9 cellular contexts compared by ENCODE assay signal in the genomic region with DNA sequence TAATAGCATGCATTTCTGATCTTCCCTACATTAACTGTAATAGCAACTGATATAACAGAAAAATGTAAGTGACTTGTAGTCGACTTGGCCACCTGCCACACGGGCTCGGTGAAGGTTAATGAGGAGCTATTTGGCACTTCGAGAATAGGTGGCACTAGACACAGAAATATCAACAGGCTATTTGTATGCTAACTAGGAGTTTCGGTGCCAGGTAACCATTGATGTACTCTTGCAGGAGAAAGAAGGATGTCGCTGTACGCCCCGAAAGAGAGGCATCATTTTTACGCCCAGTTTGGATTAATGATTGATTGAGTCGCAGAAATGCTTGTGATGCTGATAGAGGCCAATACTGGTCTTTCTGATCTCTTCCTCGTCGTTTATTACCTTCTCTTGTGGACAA. TPM values are rescaled to one million over a fixed set of nuclear protein-coding genes. Genes with fewer than 3 reads are reported as not detected.
DNase-seq lines count a peak whose midpoint lies in the region; ATAC-seq and TF ChIP-seq lines count a peak whose summit lies in the region.
"Had no signal": no experiment of that assay in that cellular context is flagged by ENCODE, and none has a peak within 500 bp of the region (broad histone marks: within the 10 kb centered on the region; RNA-seq: fewer than 3 reads in every experiment).

No MANE protein-coding gene starts in this region.

- H3K9me3 ChIP-seq in mucosa of descending colon (no peaks in the 10 kb centered on the region), upper lobe of right lung (no peaks in the 10 kb centered on the region)
- no peaks in the 10 kb centered on the region for H3K9me3 ChIP-seq in effector memory CD4-positive, alpha-beta T cell (ENCODE audit: control insufficient read depth, low read length)
- H3K9me3 ChIP-seq: neutrophil had no signal

- CTCF ChIA-PET in activated CD4-positive, alpha-beta memory T cell treated with anti-CD3 and anti-CD28 coated beads, Interleukin-2, amount 10 ng/mL, durations not matched to agents 7 days and 5 days (lab: Charles Lee): no interaction called here

- H3K4me3 Mint-ChIP-seq in activated naive CD4-positive, alpha-beta T cell treated with anti-CD3 and anti-CD28 coated beads, Interleukin-2, amount 50 U/mL, for 24 hours: peak overlapping the region; percentile 62
- peak overlapping the region; percentile 63 for H3K4me3 Mint-ChIP-seq in activated CD4-positive, alpha-beta memory T cell treated with anti-CD3 and anti-CD28 coated beads, Interleukin-2, amount 10 ng/mL, durations not matched to agents 7 days and 5 days

- no peak for DNase-seq in activated naive CD4-positive, alpha-beta T cell (lab: John Stamatoyannopoulos, UW)
- DNase-seq in activated CD4-positive, alpha-beta memory T cell treated with anti-CD3 and anti-CD28 coated beads, Interleukin-2, amount 10 ng/mL, durations not matched to agents 7 days and 5 days: no peak
- DNase-seq in mucosa of descending colon (peak; percentile 48 to 69 (median 64)), upper lobe of right lung (no peak)
- DNase-seq in effector memory CD4-positive, alpha-beta T cell: no peak

- H3K4me3 ChIP-seq in mucosa of descending colon (no peak overlapping the region), upper lobe of right lung (peak overlapping the region; percentile 33)
- no peak overlapping the region for H3K4me3 ChIP-seq in effector memory CD4-positive, alpha-beta T cell (ENCODE audit: insufficient read depth, low read depth, low read length, poor library complexity, severe bottlenecking)

- H3K4me1 Mint-ChIP-seq in activated naive CD4-positive, alpha-beta T cell treated with anti-CD3 and anti-CD28 coated beads, Interleukin-2, amount 50 U/mL, for 24 hours: peaks cover 55% of the 10 kb centered on the region
- H3K4me1 Mint-ChIP-seq in activated CD4-positive, alpha-beta memory T cell treated with anti-CD3 and anti-CD28 coated beads, Interleukin-2, amount 10 ng/mL, durations not matched to agents 7 days and 5 days: peaks cover 54% of the 10 kb centered on the region

- H3K36me3 Mint-ChIP-seq in activated naive CD4-positive, alpha-beta T cell treated with anti-CD3 and anti-CD28 coated beads, Interleukin-2, amount 50 U/mL, for 24 hours: no peaks in the 10 kb centered on the region
- peaks cover 24% of the 10 kb centered on the region for H3K36me3 Mint-ChIP-seq in activated CD4-positive, alpha-beta memory T cell treated with anti-CD3 and anti-CD28 coated beads, Interleukin-2, amount 10 ng/mL, durations not matched to agents 7 days and 5 days (ENCODE audit: low read depth)

- peaks cover 100% of the 10 kb centered on the region for H3K27me3 ChIP-seq in upper lobe of right lung
- peaks cover 78% of the 10 kb centered on the region for H3K27me3 ChIP-seq in effector memory CD4-positive, alpha-beta T cell (replicated peaks; ENCODE audit: control insufficient read depth, insufficient read depth, low read length, poor library complexity, severe bottlenecking)

- ATAC-seq in mucosa of descending colon (peak; percentile 2), upper lobe of right lung (no peak), HG03097 (IDR thresholded peaks at IDR 0.05; ENCODE audit: low FRiP score, unreplicated experiment) (no peak), GM19328 (IDR thresholded peaks at IDR 0.05; ENCODE audit: unreplicated experiment) (no peak)

- no peak overlapping the region for H3K27ac ChIP-seq in upper lobe of right lung
- no peak overlapping the region for H3K27ac ChIP-seq in effector memory CD4-positive, alpha-beta T cell (ENCODE audit: insufficient read depth, low read length, poor library complexity, severe bottlenecking)
- H3K27ac ChIP-seq: neutrophil had no signal

- H3K4me1 ChIP-seq in mucosa of descending colon (ENCODE audit: low read depth): peaks cover 42% of the 10 kb centered on the region
- peaks cover 40% of the 10 kb centered on the region for H3K4me1 ChIP-seq in upper lobe of right lung
- H3K4me1 ChIP-seq in effector memory CD4-positive, alpha-beta T cell (ENCODE audit: control insufficient read depth, insufficient read depth, low read length, poor library complexity, severe bottlenecking): peaks cover 18% of the 10 kb centered on the region

- H3K27me3 Mint-ChIP-seq in activated naive CD4-positive, alpha-beta T cell treated with anti-CD3 and anti-CD28 coated beads, Interleukin-2, amount 50 U/mL, for 24 hours: peaks cover 76% of the 10 kb centered on the region
- peaks cover 88% of the 10 kb centered on the region for H3K27me3 Mint-ChIP-seq in activated CD4-positive, alpha-beta memory T cell treated with anti-CD3 and anti-CD28 coated beads, Interleukin-2, amount 10 ng/mL, durations not matched to agents 7 days and 5 days

- H3K27ac Mint-ChIP-seq in activated naive CD4-positive, alpha-beta T cell treated with anti-CD3 and anti-CD28 coated beads, Interleukin-2, amount 50 U/mL, for 24 hours: peak overlapping the region; percentile 61
- peak overlapping the region; percentile 45 for H3K27ac Mint-ChIP-seq in activated CD4-positive, alpha-beta memory T cell treated with anti-CD3 and anti-CD28 coated beads, Interleukin-2, amount 10 ng/mL, durations not matched to agents 7 days and 5 days

- peaks cover 5% of the 10 kb centered on the region for H3K9me3 Mint-ChIP-seq in activated naive CD4-positive, alpha-beta T cell treated with anti-CD3 and anti-CD28 coated beads, Interleukin-2, amount 50 U/mL, for 24 hours
- no peaks in the 10 kb centered on the region for H3K9me3 Mint-ChIP-seq in activated CD4-positive, alpha-beta memory T cell treated with anti-CD3 and anti-CD28 coated beads, Interleukin-2, amount 10 ng/mL, durations not matched to agents 7 days and 5 days

- H3K36me3 ChIP-seq in mucosa of descending colon (ENCODE audit: low read depth): no peaks in the 10 kb centered on the region
- no peaks in the 10 kb centered on the region for H3K36me3 ChIP-seq in upper lobe of right lung
- no peaks in the 10 kb centered on the region for H3K36me3 ChIP-seq in effector memory CD4-positive, alpha-beta T cell (ENCODE audit: control insufficient read depth, insufficient read depth, low read length)
- H3K36me3 ChIP-seq: neutrophil had no signal

- POLR2A ChIA-PET in activated CD4-positive, alpha-beta memory T cell treated with anti-CD3 and anti-CD28 coated beads, Interleukin-2, amount 10 ng/mL, durations not matched to agents 7 days and 5 days (lab: Charles Lee): no interaction called here

- intact Hi-C loops in mucosa of descending colon (cut with DNase I, micrococcal nuclease) (no loop called here), upper lobe of right lung (cut with DNase I) (no loop called here)

- no peak for TF ChIP-seq CTCF in mucosa of descending colon (IDR thresholded peaks at IDR 0.05)
- no peak for TF ChIP-seq CTCF in upper lobe of right lung (IDR thresholded peaks at IDR 0.05)

RNA-seq across cellular contexts. Expression of a gene that starts 0.5 kb away (rescaled TPM):
- total RNA-seq in activated CD4-positive, alpha-beta memory T cell treated with anti-CD3 and anti-CD28 coated beads, Interleukin-2, amount 10 ng/mL, durations not matched to agents 7 days and 5 days: 1 to 10 TPM; 2.9 to 3.3 TPM
- total RNA-seq in mucosa of descending colon: 10 to 100 TPM in 1 of 3 donors, 1 to 10 TPM in 2; 1.5 to 10.2 (median 3.1) TPM
- total RNA-seq in upper lobe of right lung: 0.46 TPM

Comparison
In these comparisons a context has a peak if more than half of its experiments do, and no peak if none do; other contexts are left out.
1. DNase-seq: peak in mucosa of descending colon (3 of 3); none in activated naive CD4-positive, alpha-beta T cell (0 of 4), activated CD4-positive, alpha-beta memory T cell treated with anti-CD3 and anti-CD28 coated beads, Interleukin-2, amount 10 ng/mL, durations not matched to agents 7 days and 5 days (single experiment), upper lobe of right lung (single experiment) and effector memory CD4-positive, alpha-beta T cell (0 of 3).